1 cellular context compared by ENCODE assay signal in genomic region chr12:52870361-52871290, GRCh38.
TF ChIP-seq lines count a peak whose summit lies in the region.

No MANE protein-coding gene starts in this region.

TF ChIP-seq in H1, 55 proteins besides CTCF, POLR2A, EP300 and RAD21:
- TF ChIP-seq TEAD4 (IDR thresholded peaks at IDR 0.05; ENCODE audit: low read depth, low read length) (no peak), YY1 (IDR thresholded peaks at IDR 0.05; ENCODE audit: low read depth, low read length) (0 out of 2 replicates have a peak, but pooled peaks have one; percentile 18), JUND (IDR thresholded peaks at IDR 0.05; ENCODE audit: low read length) (0 out of 2 replicates have a peak, but pooled peaks have one; percentile 50)
